In genomic region chr3:150140614-150141321, GRCh38 we compare ENCODE assay signal across 1 cellular context.
TF ChIP-seq lines count a peak whose summit lies in the region.

No MANE protein-coding gene starts in this region.

TF ChIP-seq in WTC11, 78 proteins besides CTCF, POLR2A, EP300 and RAD21 (continued from another document):
- TF ChIP-seq AFF4 (CRISPR knock-in tag; IDR thresholded peaks at IDR 0.05; ENCODE audit: borderline replicate concordance) = no peak
